ENCODE assay signal across 8 cellular contexts in genomic region chr5:168486136-168486879, GRCh38. TPM values are rescaled to one million over a fixed set of nuclear protein-coding genes. Genes with fewer than 3 reads are reported as not detected.
DNase-seq lines count a peak whose midpoint lies in the region; ATAC-seq and TF ChIP-seq lines count a peak whose summit lies in the region.

RARS1 (plus strand) TSS chr5:168486471; CDS start chr5:168486499, 28 bp downstream.

- H3K9me3 Mint-ChIP-seq in activated naive CD4-positive, alpha-beta T cell treated with anti-CD3 and anti-CD28 coated beads, Interleukin-2, amount 50 U/mL, for 24 hours, result no peaks in the 10 kb centered on the region

- H4K20me1 ChIP-seq in SK-N-SH (ENCODE audit: insufficient read depth), result peaks cover 7% of the 10 kb centered on the region

- DNase-seq in NCI-H1048 (lab: John Stamatoyannopoulos, UW) (peak; percentile 69), SK-N-SH (peak; percentile 95), globus pallidus (ENCODE audit: low spot score) (peak; percentile 92), nucleus accumbens (lab: John Stamatoyannopoulos, UW) (peak in 55 of 56 donors; percentile 41 to 96 (median 88)), suprapubic skin (ENCODE audit: low spot score in 2 of 2) (peak; percentile 95)

- H3K4me1 ChIP-seq in SK-N-SH (ENCODE audit: control insufficient read depth in 1 of 2, insufficient read depth in 2 of 2, low read depth in 1 of 2, low read length in 1 of 2) (peaks cover 0 to 7% of the 10 kb centered on the region in 2 experiments; a peak in 2 of 4 replicates), suprapubic skin (peaks cover 12% of the 10 kb centered on the region)

- H3K36me3 Mint-ChIP-seq in activated naive CD4-positive, alpha-beta T cell treated with anti-CD3 and anti-CD28 coated beads, Interleukin-2, amount 50 U/mL, for 24 hours, result peaks cover 12% of the 10 kb centered on the region

- H2AFZ ChIP-seq in SK-N-SH (ENCODE audit: low read depth), result peak within 1 kb of the TSS; percentile 98

- peak within 1 kb of the TSS; percentile 86 to 98 for H3K4me3 ChIP-seq in SK-N-SH (ENCODE audit: low read depth in 2 of 2, low read length in 1 of 2)
- peak within 1 kb of the TSS; percentile 84 for H3K4me3 ChIP-seq in suprapubic skin

- H3K4me1 Mint-ChIP-seq in activated naive CD4-positive, alpha-beta T cell treated with anti-CD3 and anti-CD28 coated beads, Interleukin-2, amount 50 U/mL, for 24 hours, result peaks cover 45% of the 10 kb centered on the region

- H3K27me3 Mint-ChIP-seq in activated naive CD4-positive, alpha-beta T cell treated with anti-CD3 and anti-CD28 coated beads, Interleukin-2, amount 50 U/mL, for 24 hours, result no peaks in the 10 kb centered on the region

- H3K27ac ChIP-seq in SK-N-SH (ENCODE audit: low read depth in 2 of 2, low read length in 1 of 2) (peak within 1 kb of the TSS; percentile 83 to 90), suprapubic skin (peak within 1 kb of the TSS; percentile 75)

- 1% methylated on average over 29 of the region's 40 CpGs for WGBS in SK-N-SH (ENCODE audit: low lambda C conversion rate)
- WGBS in suprapubic skin, result under 1% methylated on average over 40 of the region's 40 CpGs

- H3F3A ChIP-seq in SK-N-SH (replicated peaks; ENCODE audit: insufficient read depth), result peaks cover 3% of the 10 kb centered on the region

- peak within 1 kb of the TSS; percentile 89 for H3K27ac Mint-ChIP-seq in activated naive CD4-positive, alpha-beta T cell treated with anti-CD3 and anti-CD28 coated beads, Interleukin-2, amount 50 U/mL, for 24 hours

- TF ChIP-seq RAD21 in SK-N-SH (IDR thresholded peaks at IDR 0.05; ENCODE audit: low read length), result peak; percentile 72

- CTCF ChIA-PET in SK-N-SH (lab: Yijun Ruan, JAX), result interaction anchor here (0.5 to 4.5 kb wide), 21 partner anchors 9 to 461 kb away, joined by 3 to 27 read pairs (median 3); no protein-coding TSS in a partner anchor

- H3K4me3 Mint-ChIP-seq in activated naive CD4-positive, alpha-beta T cell treated with anti-CD3 and anti-CD28 coated beads, Interleukin-2, amount 50 U/mL, for 24 hours, result peak within 1 kb of the TSS; percentile 99

- ATAC-seq in HG02588 (IDR thresholded peaks at IDR 0.05; ENCODE audit: unreplicated experiment), result peak; percentile 85

- TF ChIP-seq POLR2A in GM10847 (IDR thresholded peaks at IDR 0.05; ENCODE audit: extremely low read depth, insufficient read length) (peak; percentile 95), suprapubic skin (IDR thresholded peaks at IDR 0.05) (peak; percentile 56 to 84)

- no peaks in the 10 kb centered on the region for H3K9me2 ChIP-seq in SK-N-SH

- H3K36me3 ChIP-seq in SK-N-SH (replicated peaks in 1 of 2; ENCODE audit: control insufficient read depth in 1 of 2, insufficient read depth in 2 of 2, low read length in 1 of 2) (peaks cover 27 to 42% of the 10 kb centered on the region in 2 experiments), suprapubic skin (peaks cover 33% of the 10 kb centered on the region)

- H3K9ac ChIP-seq in SK-N-SH, result peak within 1 kb of the TSS; percentile 95

- POLR2A ChIA-PET in SK-N-SH (lab: Yijun Ruan, JAX), result interaction anchor here (0.7 to 1.2 kb wide), 4 partner anchors 93 to 1097 kb away, joined by 3 read pairs; partner anchors contain the start of genes PANK3 and SPDL1

- peak within 1 kb of the TSS; percentile 83 for H3K4me2 ChIP-seq in SK-N-SH

- TF ChIP-seq EP300 in SK-N-SH (IDR thresholded peaks at IDR 0.05; ENCODE audit: borderline replicate concordance in 1 of 2, low read depth in 1 of 2, low read length in 1 of 2), result no peak
- no peak for TF ChIP-seq EP300 in suprapubic skin (IDR thresholded peaks at IDR 0.05)

- H3K27me3 ChIP-seq in SK-N-SH (ENCODE audit: insufficient read depth) (no peaks in the 10 kb centered on the region), suprapubic skin (peaks cover 3% of the 10 kb centered on the region)

- TF ChIP-seq CTCF in SK-N-SH (IDR thresholded peaks at IDR 0.05) (peak; percentile 90), suprapubic skin (IDR thresholded peaks at IDR 0.05) (peak; percentile 91 to 98)

- peaks cover 50% of the 10 kb centered on the region for H3K79me2 ChIP-seq in SK-N-SH (ENCODE audit: insufficient read depth)

- H3K9me3 ChIP-seq in SK-N-SH (no peaks in the 10 kb centered on the region), suprapubic skin (no peaks in the 10 kb centered on the region)

TF ChIP-seq in SK-N-SH, 30 proteins besides CTCF, POLR2A, EP300 and RAD21 (continues in another document):
- TF ChIP-seq USF2 (IDR thresholded peaks at IDR 0.05; ENCODE audit: borderline replicate concordance, low read depth, low read length) (no peak), FOSL2 (IDR thresholded peaks at IDR 0.05; ENCODE audit: borderline replicate concordance, low read depth) (no peak), MEF2A (IDR thresholded peaks at IDR 0.05; ENCODE audit: borderline replicate concordance, low read depth) (no peak), EZH2phosphoT487 (IDR thresholded peaks at IDR 0.05; ENCODE audit: borderline replicate concordance, low read depth) (no peak), REST (IDR thresholded peaks at IDR 0.05; ENCODE audit: low read depth, low read length) (peak; percentile 84), IRF3 (IDR thresholded peaks at IDR 0.05; ENCODE audit: low read depth, low read length) (no peak), ZBTB33 (IDR thresholded peaks at IDR 0.05; ENCODE audit: borderline replicate concordance, low read depth) (no peak), SMC3 (IDR thresholded peaks at IDR 0.05; ENCODE audit: low read depth, low read length) (peak; percentile 83), GATA2 (CRISPR knock-in tag; IDR thresholded peaks at IDR 0.05) (no peak), TCF12 (IDR thresholded peaks at IDR 0.05) (no peak), MXI1 (IDR thresholded peaks at IDR 0.05; ENCODE audit: low read depth, low read length) (peak; percentile 66; the same call in 1 of the 2 replicates), TEAD4 (IDR thresholded peaks at IDR 0.05; ENCODE audit: borderline replicate concordance, insufficient read depth) (no peak), RXRA (IDR thresholded peaks at IDR 0.05; ENCODE audit: borderline replicate concordance, low read depth) (no peak), NFIC (IDR thresholded peaks at IDR 0.05; ENCODE audit: borderline replicate concordance) (no peak), FOXM1 (IDR thresholded peaks at IDR 0.05; ENCODE audit: low read depth) (no peak)

RNA-seq across cellular contexts. Expression of gene RARS1, which starts in this region (rescaled TPM):
- 53.5 and 66.2 TPM in 2 replicates for polyA plus RNA-seq in SK-N-SH (2012; rRNA removed)
- polyA plus RNA-seq in SK-N-SH (2012; cell fraction: cytosol; rRNA removed), result 63.7 and 98.5 TPM in 2 replicates
- 70.4 and 141 TPM in 2 replicates for polyA plus RNA-seq in SK-N-SH (2012; cell fraction: nucleus; rRNA removed)
- 100 to 1,000 TPM in 1 of 4 donors, 10 to 100 TPM in 3; 58.6 to 129 (median 77.0) TPM for total RNA-seq in suprapubic skin

Comparison
In these comparisons a context has a peak if more than half of its experiments do, and no peak if none do; other contexts are left out.
1. Peak in every context shown above with its lines: DNase-seq, ATAC-seq, H3K4me3 ChIP-seq and H3K27ac ChIP-seq.